In the genomic region with DNA sequence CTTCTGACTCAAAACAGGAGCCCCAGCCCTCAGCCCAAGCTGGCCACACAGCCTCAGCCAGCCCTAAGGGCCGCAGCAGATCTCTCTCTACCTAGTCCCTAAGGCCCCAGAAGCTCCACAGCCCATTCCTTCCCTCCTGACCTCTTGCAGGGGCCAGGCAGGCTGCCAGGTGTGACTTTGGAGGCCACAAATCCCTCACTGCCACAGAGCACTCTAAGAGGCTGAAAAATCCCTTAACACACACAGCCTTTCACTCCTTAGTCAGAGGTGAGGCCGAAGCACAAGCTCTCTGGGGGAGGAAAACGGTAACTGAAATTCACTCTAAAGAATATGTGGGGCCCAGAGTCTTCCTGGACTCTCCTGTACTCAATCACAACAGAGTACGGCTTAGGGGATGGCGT, we compare ENCODE assay signal across 21 cellular contexts. TPM values are rescaled to one million over a fixed set of nuclear protein-coding genes. Genes with fewer than 3 reads are reported as not detected.
DNase-seq lines count a peak whose midpoint lies in the region; ATAC-seq and TF ChIP-seq lines count a peak whose summit lies in the region.
"Had no signal": no experiment of that assay in that cellular context is flagged by ENCODE, and none has a peak within 500 bp of the region (broad histone marks: within the 10 kb centered on the region; RNA-seq: fewer than 3 reads in every experiment).

No MANE protein-coding gene starts in this region.

- H4K8ac ChIP-seq in IMR-90 (ENCODE audit: low read depth in 2 of 2, low read length in 2 of 2) = peak overlapping the region; percentile 49 to 95
- peak overlapping the region; percentile 42 for H4K8ac ChIP-seq in trophoblast cell (ENCODE audit: low read depth, low read length)

- H3K9me3 ChIP-seq in DOHH2 (ENCODE audit: control insufficient read depth, insufficient read depth, low read length) = no peaks in the 10 kb centered on the region
- no peaks in the 10 kb centered on the region for H3K9me3 ChIP-seq in IMR-90 (ENCODE audit: control insufficient read depth, insufficient read depth, low read length)
- H3K9me3 ChIP-seq in trophoblast cell (ENCODE audit: insufficient read depth, low read depth, low read length) = no peaks in the 10 kb centered on the region
- H3K9me3 ChIP-seq: lower lobe of right lung, sigmoid colon, uterus had no signal

- peaks cover 6% of the 10 kb centered on the region; the same call in 1 of the 2 replicates for H3K36me3 ChIP-seq in DOHH2 (ENCODE audit: control insufficient read depth, low read length)
- H3K36me3 ChIP-seq in IMR-90 (ENCODE audit: control insufficient read depth, insufficient read depth, low read length) = peaks cover 18% of the 10 kb centered on the region
- H3K36me3 ChIP-seq in trophoblast cell (ENCODE audit: control insufficient read depth in 1 of 2, insufficient read depth in 2 of 2, low read length in 2 of 2) = no peaks in the 10 kb centered on the region
- H3K36me3 ChIP-seq: lower lobe of right lung, uterus had no signal

- TF ChIP-seq CTCF in DOHH2 (IDR thresholded peaks at IDR 0.05; ENCODE audit: low read depth, low read length, poor library complexity, severe bottlenecking) (no peak), IMR-90 (conservative IDR thresholded peaks at IDR 0.05; ENCODE audit: low read depth, low read length) (no peak)

- H3K9me1 ChIP-seq in IMR-90 (ENCODE audit: insufficient read depth, low read length) = peaks cover 23% of the 10 kb centered on the region

- H4K91ac ChIP-seq in IMR-90 (ENCODE audit: insufficient read depth, low read depth, low read length) = peak overlapping the region; percentile 96
- peak overlapping the region; percentile 48 for H4K91ac ChIP-seq in trophoblast cell (ENCODE audit: low read depth, low read length)

- H3K14ac ChIP-seq in IMR-90 (replicated peaks; ENCODE audit: low read depth, low read length) (peak overlapping the region; percentile 88), trophoblast cell (ENCODE audit: low read length) (peak overlapping the region; percentile 51)

- no peaks in the 10 kb centered on the region for H3K27me3 ChIP-seq in DOHH2 (ENCODE audit: control insufficient read depth, low read length)
- no peaks in the 10 kb centered on the region for H3K27me3 ChIP-seq in IMR-90 (ENCODE audit: control insufficient read depth, insufficient read depth, low read length)
- no peaks in the 10 kb centered on the region for H3K27me3 ChIP-seq in trophoblast cell (ENCODE audit: insufficient read depth, low read length)
- H3K27me3 ChIP-seq: sigmoid colon, uterus had no signal

- peak overlapping the region; percentile 98 for H2BK20ac ChIP-seq in IMR-90 (ENCODE audit: low read depth, low read length)

- peak overlapping the region; percentile 69; the same call in 1 of the 3 replicates for H2BK15ac ChIP-seq in IMR-90 (ENCODE audit: low read depth, low read length)

- H2AFZ ChIP-seq in IMR-90 (replicated peaks; ENCODE audit: low read length, poor library complexity) = peak overlapping the region; percentile 87
- no peak overlapping the region for H2AFZ ChIP-seq in trophoblast cell (ENCODE audit: insufficient read depth, low read length, poor library complexity)

- H2BK120ac ChIP-seq in IMR-90 (ENCODE audit: low read depth, low read length) (peak overlapping the region; percentile 98), trophoblast cell (ENCODE audit: insufficient read depth, low read length, poor library complexity) (peak overlapping the region; percentile 24)

- no peaks in the 10 kb centered on the region for H3K9me2 ChIP-seq in DOHH2 (replicated peaks; ENCODE audit: control insufficient read depth, low read length)

- H4K5ac ChIP-seq in IMR-90 (ENCODE audit: low read depth, low read length) = peak overlapping the region; percentile 82

- H3K4ac ChIP-seq in IMR-90 (ENCODE audit: low read depth, low read length) (peak overlapping the region; percentile 98), trophoblast cell (ENCODE audit: low read depth, low read length) (no peak overlapping the region)

- in situ Hi-C loops in IMR-90 (cut with MboI; ENCODE audit: low sequenced_read_pairs) = no loop called here

- H2BK12ac ChIP-seq in trophoblast cell (ENCODE audit: low read length) = peak overlapping the region; percentile 91

- peak overlapping the region; percentile 56 for H3K4me3 ChIP-seq in DOHH2 (ENCODE audit: low read length)
- no peak overlapping the region for H3K4me3 ChIP-seq in IMR-90 (ENCODE audit: insufficient read depth, low read depth, low read length)
- H3K4me3 ChIP-seq in trophoblast cell (ENCODE audit: low read depth, low read length) = no peak overlapping the region
- H3K4me3 ChIP-seq: lower lobe of right lung, sigmoid colon, SK-N-MC, uterus had no signal

- CTCF ChIA-PET in IMR-90 (lab: Yijun Ruan, JAX) = interaction anchor here (0.6 to 1.1 kb wide), 4 partner anchors 15 to 121 kb away, joined by 3 to 4 read pairs (median 3); no protein-coding TSS in a partner anchor

- no peak for TF ChIP-seq POLR2A in IMR-90 (IDR thresholded peaks at IDR 0.05; ENCODE audit: low read depth, low read length)

- H3K4me2 ChIP-seq in DOHH2 (ENCODE audit: low read length) (peak overlapping the region; percentile 70), IMR-90 (ENCODE audit: low read depth, low read length) (no peak overlapping the region), trophoblast cell (ENCODE audit: low read length) (no peak overlapping the region)

- DNase-seq in IMR-90 (no peak), astrocyte of the hippocampus (ENCODE audit: low read depth, low spot score) (peak; percentile 23), trophoblast cell (no peak), hypothalamus (lab: John Stamatoyannopoulos, UW) (no peak), NCI-H2227 (lab: John Stamatoyannopoulos, UW; ENCODE audit: unreplicated experiment) (no peak)
- DNase-seq in activated CD4-positive, CD25-positive, alpha-beta regulatory T cell treated with anti-CD3 and anti-CD28 coated beads, Interleukin-2, amount 50 U/mL, for 72 hours = no peak
- DNase-seq: activated naive CD4-positive, alpha-beta T cell treated with anti-CD3 and anti-CD28 coated beads, Interleukin-2, amount 10 ng/mL, durations not matched to agents 7 days and 5 days; AML-193; DMS153; lower lobe of right lung; NCI-H1417; NCI-H345; sigmoid colon; stimulated activated naive CD8-positive, alpha-beta T cell treated with anti-CD3 and anti-CD28 coated beads, Interleukin-15, Interleukin-2, amounts not matched to agents 100 U/mL and 50 U/mL, for 24 hours; uterus had no signal

- H3K56ac ChIP-seq in IMR-90 (ENCODE audit: extremely low read depth, insufficient read depth, low read length) = peak overlapping the region; percentile 56

- H3K79me2 ChIP-seq in DOHH2 (ENCODE audit: control insufficient read depth, low read length) (peaks cover 5% of the 10 kb centered on the region), trophoblast cell (ENCODE audit: control insufficient read depth, insufficient read depth, low read length, poor library complexity) (peaks cover 1% of the 10 kb centered on the region)

- intact Hi-C loops in IMR-90 (cut with micrococcal nuclease) = no loop called here

- POLR2A ChIA-PET in IMR-90 (lab: Charles Lee; ENCODE audit: unreplicated experiment) = no interaction called here

- H2BK5ac ChIP-seq in IMR-90 (ENCODE audit: low read depth, low read length, poor library complexity, severe bottlenecking) (peak overlapping the region; percentile 90), trophoblast cell (ENCODE audit: low read depth, low read length, poor library complexity) (no peak overlapping the region)

- H3K18ac ChIP-seq in IMR-90 (ENCODE audit: low read depth, low read length) (peak overlapping the region; percentile 90), trophoblast cell (ENCODE audit: low read length) (peak overlapping the region; percentile 39)

- peak overlapping the region; percentile 89 for H3K23ac ChIP-seq in IMR-90 (ENCODE audit: low read depth, low read length)
- H3K23ac ChIP-seq in trophoblast cell (ENCODE audit: low read length) = no peak overlapping the region

- dilution Hi-C loops in IMR-90 (cut with HindIII; ENCODE audit: low sequenced_read_pairs, unreplicated experiment) = no loop called here

- H2AK5ac ChIP-seq in IMR-90 (ENCODE audit: low read depth, low read length) (peak overlapping the region; percentile 69), trophoblast cell (ENCODE audit: low read length) (peak overlapping the region; percentile 50)

- H4K20me1 ChIP-seq in DOHH2 (ENCODE audit: control insufficient read depth, insufficient read depth, low read depth, low read length) (no peaks in the 10 kb centered on the region), IMR-90 (ENCODE audit: insufficient read depth, low read length) (no peaks in the 10 kb centered on the region)

- peak overlapping the region; percentile 86 for H2AK9ac ChIP-seq in IMR-90 (replicated peaks; ENCODE audit: low read depth, low read length, poor library complexity)

- H3K27ac ChIP-seq in DOHH2 (ENCODE audit: low read depth, low read length) (peak overlapping the region; percentile 100), IMR-90 (ENCODE audit: insufficient read depth, low read length) (peak overlapping the region; percentile 66), trophoblast cell (ENCODE audit: low read depth, low read length) (peak overlapping the region; percentile 3)
- H3K27ac ChIP-seq: lower lobe of right lung, sigmoid colon, SK-N-MC, uterus, VCaP had no signal

- H3K4me1 ChIP-seq in DOHH2 (ENCODE audit: control insufficient read depth, low read length) (peaks cover 96% of the 10 kb centered on the region), IMR-90 (ENCODE audit: control insufficient read depth, insufficient read depth, low read length) (peaks cover 20% of the 10 kb centered on the region), trophoblast cell (ENCODE audit: control insufficient read depth in 1 of 2, insufficient read depth in 2 of 2, low read length in 2 of 2) (peaks cover 0 to 2% of the 10 kb centered on the region in 2 experiments)
- H3K4me1 ChIP-seq: sigmoid colon, uterus had no signal

- H3K79me1 ChIP-seq in IMR-90 (ENCODE audit: low read depth in 1 of 2, low read length in 2 of 2) = 0 out of 4 replicates have a peak, but pooled peaks cover 0 to 6% of the 10 kb centered on the region in 2 experiments
- peaks cover 3% of the 10 kb centered on the region for H3K79me1 ChIP-seq in trophoblast cell (ENCODE audit: low read length)

- peak overlapping the region; percentile 45; the same call in 1 of the 2 replicates for H3K9ac ChIP-seq in IMR-90 (ENCODE audit: low read depth, low read length)
- no peak overlapping the region for H3K9ac ChIP-seq in trophoblast cell (ENCODE audit: low read length)

- TF ChIP-seq RAD21 in IMR-90 (IDR thresholded peaks at IDR 0.05; ENCODE audit: low read length) = no peak

- no TSS peak for BruUV-seq in IMR-90 (replicated peaks; lab: Mats Ljungman, UMichigan)

- H3F3A ChIP-seq in DOHH2 (ENCODE audit: control insufficient read depth, insufficient read depth) = peaks cover 41% of the 10 kb centered on the region

- no peak overlapping the region for H4K12ac ChIP-seq in trophoblast cell (ENCODE audit: low read depth, low read length)

- WGBS in IMR-90 (ENCODE audit: extremely low coverage in 2 of 2, insufficient read length in 1 of 2), 2 experiments = 70% methylated on average over 2 of the region's 5 CpGs; no CpG with 5 or more reads in 1 of the 2 experiments
- WGBS in trophoblast cell (ENCODE audit: extremely low coverage, insufficient coverage, insufficient read length) = no CpG with 5 or more reads among the region's 5 CpGs

- ATAC-seq in IMR-90 (ENCODE audit: low read depth) (peak; percentile 28; the same call in 1 of the 2 replicates), GM21367 (IDR thresholded peaks at IDR 0.05; ENCODE audit: unreplicated experiment) (no peak)
- ATAC-seq: lower lobe of right lung; stimulated activated naive CD8-positive, alpha-beta T cell treated with anti-CD3 and anti-CD28 coated beads, Interleukin-15, Interleukin-2, amounts not matched to agents 100 U/mL and 50 U/mL, for 24 hours had no signal

RNA-seq across cellular contexts. Expression of a gene that starts 23.3 kb away (rescaled TPM):
- 4.1 and 4.7 TPM in 2 replicates for total RNA-seq in IMR-90 (2012; rRNA removed)
- 2.5 and 2.9 TPM in 2 replicates for polyA plus RNA-seq in IMR-90 (2012; rRNA removed)
- 0.96 and 1.2 TPM in 2 replicates for polyA plus RNA-seq in IMR-90 (2012; cell fraction: cytosol; rRNA removed)
- 0.75 and 3.6 TPM in 2 replicates for polyA plus RNA-seq in IMR-90 (2012; cell fraction: nucleus; rRNA removed; ENCODE audit: low replicate concordance)
- 0.07 and 0.11 TPM in 2 replicates for polyA plus RNA-seq in trophoblast cell (2013)

RNA-seq across cellular contexts. Expression of a gene that starts 45.0 kb away (rescaled TPM):
- total RNA-seq in IMR-90 (2012; rRNA removed) = 0.18 TPM in 1 of 2 replicates, not detected in the other
- polyA plus RNA-seq in IMR-90 (2012; rRNA removed) = 0.10 and 0.26 TPM in 2 replicates
- 0.05 TPM in 1 of 2 replicates, not detected in the other for polyA plus RNA-seq in IMR-90 (2012; cell fraction: cytosol; rRNA removed)
- 0.08 TPM in 1 of 2 replicates, not detected in the other for polyA plus RNA-seq in IMR-90 (2012; cell fraction: nucleus; rRNA removed; ENCODE audit: low replicate concordance)
- polyA plus RNA-seq in trophoblast cell (2013) = 0.04 TPM in 1 of 2 replicates, not detected in the other
- total RNA-seq: bronchial epithelial cell, lower lobe of right lung, neural crest cell, sigmoid colon, uterus had no signal
- polyA plus RNA-seq: sigmoid colon had no signal

Comparison
In these comparisons a context has a peak if more than half of its experiments do, and no peak if none do; other contexts are left out.
1. H3K27ac ChIP-seq: peak in every context shown above with its lines; median percentile 100 in DOHH2; 66 in IMR-90; 3 in trophoblast cell.